In genomic region chr6:3742426-3743344, GRCh38 we compare ENCODE assay signal across 8 cellular contexts. TPM values are rescaled to one million over a fixed set of nuclear protein-coding genes. Genes with fewer than 3 reads are reported as not detected.
DNase-seq lines count a peak whose midpoint lies in the region; ATAC-seq, FAIRE-seq and TF ChIP-seq lines count a peak whose summit lies in the region.

No MANE protein-coding gene starts in this region.

- BruUV-seq in HepG2 (replicated peaks; lab: Mats Ljungman, UMichigan) = no TSS peak

- CTCF ChIA-PET in HepG2 (lab: Yijun Ruan, JAX; ENCODE audit: low intra/inter-chr PET ratio, low total read pairs) = interaction anchor here (0.7 to 3.5 kb wide), 12 partner anchors 10 to 463 kb away, joined by 3 to 45 read pairs (median 6); partner anchors contain the start of gene FAM50B

- POLR2A ChIA-PET in HepG2 (lab: Yijun Ruan, JAX) = interaction anchor here (1.0 to 1.9 kb wide), 7 partner anchors 55 to 279 kb away, joined by 3 to 7 read pairs (median 6); a partner anchor contains a TSS

- peaks cover 70% of the 10 kb centered on the region for H3K4me1 ChIP-seq in HepG2 (ENCODE audit: insufficient read depth, low read length)

- no peak for TF ChIP-seq POLR2A in HepG2 (IDR thresholded peaks at IDR 0.05; ENCODE audit: insufficient read depth in 1 of 2, low read depth in 2 of 2, low read length in 2 of 2)

- peak overlapping the region; percentile 9; the same call in 1 of the 2 replicates for H3K9ac ChIP-seq in HepG2 (ENCODE audit: insufficient read depth, low read depth, low read length)

- ATAC-seq in HG02981 (IDR thresholded peaks at IDR 0.05; ENCODE audit: unreplicated experiment) = peak; percentile 45
- ATAC-seq in HepG2 = peak; percentile 85

- peak overlapping the region; percentile 57 for H3K27ac ChIP-seq in HepG2 (ENCODE audit: extremely low read length, insufficient read depth, low read length)

- DNase-seq in NCI-H446 (lab: John Stamatoyannopoulos, UW) (peak; percentile 38 to 71), NCI-H446 treated with DMSO at 0.1 percent for 48 hours (lab: John Stamatoyannopoulos, UW) (no peak), NCI-H2227 treated with DMSO at 0.1 percent for 48 hours (lab: John Stamatoyannopoulos, UW) (peak; percentile 82), chondrocyte (ENCODE audit: low spot score) (peak; percentile 74), HepG2 (ENCODE audit: low spot score) (peak; percentile 78)
- peak; percentile 90 to 93 for DNase-seq in activated CD4-positive, alpha-beta T cell treated with anti-CD3 and anti-CD28 coated beads for 24 hours (ENCODE audit: low read depth in 2 of 2)
- peak; percentile 89 to 96 for DNase-seq in stimulated activated CD4-positive, alpha-beta T cell treated with anti-CD3 and anti-CD28 coated beads, Interleukin-2, amount 100 ng/mL, for 48 hours

- H3K9me3 Mint-ChIP-seq in chondrocyte (ENCODE audit: low read depth) = no peaks in the 10 kb centered on the region

- H3K79me2 ChIP-seq in HepG2 (ENCODE audit: insufficient read depth, low read length) = peaks cover 74% of the 10 kb centered on the region

- intact Hi-C loops in HepG2 (cut with micrococcal nuclease; ENCODE audit: unreplicated experiment) = loop anchor here (1.0 to 2.0 kb wide), 5 partner anchors 142 to 266 kb away; no protein-coding TSS in a partner anchor

- TF ChIP-seq RAD21 in HepG2 (CRISPR knock-in tag; IDR thresholded peaks at IDR 0.05) = peak; percentile 97

- H3K36me3 Mint-ChIP-seq in chondrocyte (ENCODE audit: low read depth) = peaks cover 35% of the 10 kb centered on the region

- TF ChIP-seq EP300 in HepG2 (IDR thresholded peaks at IDR 0.05; ENCODE audit: low read depth in 2 of 2, low read length in 2 of 2) = 0 out of 4 replicates have a peak, but pooled peaks of 1 of the 2 experiments have one; percentile 32
- peak; percentile 35; the same call in 1 of the 2 replicates for TF ChIP-seq EP300 in HepG2 (CRISPR knock-in tag; IDR thresholded peaks at IDR 0.05; ENCODE audit: borderline replicate concordance)

- H4K20me1 ChIP-seq in HepG2 (ENCODE audit: insufficient read depth, low read length) = peaks cover 67% of the 10 kb centered on the region

- TF ChIP-seq CTCF in chondrocyte (IDR thresholded peaks at IDR 0.05) (peak; percentile 99), HepG2 (CRISPR knock-in tag; IDR thresholded peaks at IDR 0.05) (peak; percentile 98)

- peak overlapping the region; percentile 65 for H3K4me3 Mint-ChIP-seq in chondrocyte (ENCODE audit: unreplicated experiment)

- WGBS in HepG2 (ENCODE audit: low lambda C conversion rate) = 3% methylated on average over 36 of the region's 37 CpGs

- no peaks in the 10 kb centered on the region for H3K27me3 Mint-ChIP-seq in chondrocyte (ENCODE audit: low read depth)

- peaks cover 21 to 41% of the 10 kb centered on the region in 2 experiments for H3K36me3 ChIP-seq in HepG2 (replicated peaks in 1 of 2; ENCODE audit: control insufficient read depth in 1 of 2, insufficient read depth in 2 of 2, low read length in 2 of 2)

- no peaks in the 10 kb centered on the region for H3K27me3 ChIP-seq in HepG2 (ENCODE audit: control insufficient read depth in 1 of 2, insufficient read depth in 2 of 2, low read length in 2 of 2)

- peak overlapping the region; percentile 39 to 60 (median 51) for H3K4me3 ChIP-seq in HepG2 (replicated peaks in 1 of 3; ENCODE audit: insufficient read depth in 1 of 3, low read depth in 2 of 3, low read length in 3 of 3)

- no peak overlapping the region for H2AFZ ChIP-seq in HepG2 (ENCODE audit: low read length)

- H3K27ac Mint-ChIP-seq in chondrocyte (ENCODE audit: unreplicated experiment) = peak overlapping the region; percentile 91

- peaks cover 100% of the 10 kb centered on the region for H3K4me1 Mint-ChIP-seq in chondrocyte (ENCODE audit: low read depth)

- in situ Hi-C loops in HepG2 (cut with HindIII; ENCODE audit: extremely low pct_ligation_motif_present, low pct_unique_long_range_greater_than_20kb) = loop anchor here (5.0 kb wide), 2 partner anchors 185 to 250 kb away; no protein-coding TSS in a partner anchor

- peak; percentile 92 for FAIRE-seq in HepG2 (lab: Jason Lieb, UNC)

- H3K9me3 ChIP-seq in HepG2 (ENCODE audit: low read length) = no peaks in the 10 kb centered on the region

- peak overlapping the region; percentile 75 for H3K4me2 ChIP-seq in HepG2 (ENCODE audit: low read depth, low read length)

TF ChIP-seq in HepG2, 621 proteins besides CTCF, POLR2A, EP300 and RAD21 (continues in another document):
- no peak for TF ChIP-seq BORCS8-MEF2B (CRISPR knock-in tag; IDR thresholded peaks at IDR 0.05)
- no peak for TF ChIP-seq NR1H2 (CRISPR knock-in tag; IDR thresholded peaks at IDR 0.05; ENCODE audit: borderline replicate concordance, low read depth)
- peak; percentile 76 for TF ChIP-seq RARA (CRISPR knock-in tag; IDR thresholded peaks at IDR 0.05)
- TF ChIP-seq PHF5A (CRISPR knock-in tag; IDR thresholded peaks at IDR 0.05; ENCODE audit: low read depth, unreplicated experiment) = peak; percentile 76
- TF ChIP-seq RELA (CRISPR knock-in tag; IDR thresholded peaks at IDR 0.05) = 0 out of 2 replicates have a peak, but pooled peaks have one; percentile 32
- no peak; the same call in 1 of the 2 replicates for TF ChIP-seq ZNF362 (CRISPR knock-in tag; IDR thresholded peaks at IDR 0.05; ENCODE audit: borderline replicate concordance)
- TF ChIP-seq HOXD1 (CRISPR knock-in tag; IDR thresholded peaks at IDR 0.05) = no peak
- no peak for TF ChIP-seq ADNP (CRISPR knock-in tag; IDR thresholded peaks at IDR 0.05)
- TF ChIP-seq MXD3 (CRISPR knock-in tag; IDR thresholded peaks at IDR 0.05) = no peak
- no peak; the same call in 1 of the 2 replicates for TF ChIP-seq ZNF280D (CRISPR knock-in tag; IDR thresholded peaks at IDR 0.05)

RNA-seq across cellular contexts. Expression of gene PXDC1, which starts 8.8 kb away (rescaled TPM):
- 191 to 231 TPM (median 222 TPM) in 3 replicates for total RNA-seq in chondrocyte
- 28.6 and 32.4 TPM in 2 replicates for total RNA-seq in HepG2 (2016; rRNA removed; fragmentation: Illumina TruSeq; extraction: Trizol)
- 21.2 and 24.5 TPM in 2 replicates for total RNA-seq in HepG2 (2016; cell fraction: cytosol; rRNA removed; fragmentation: Illumina TruSeq; extraction: Trizol; ENCODE audit: low read depth)
- 22.4 and 30.7 TPM in 2 replicates for total RNA-seq in HepG2 (2016; cell fraction: insoluble cytoplasmic fraction; rRNA removed; fragmentation: Illumina TruSeq; extraction: Trizol)
- 51.6 and 61.1 TPM in 2 replicates for total RNA-seq in HepG2 (2016; cell fraction: membrane; rRNA removed; fragmentation: Illumina TruSeq; extraction: Trizol)
- total RNA-seq in HepG2 (2016; cell fraction: nucleus; rRNA removed; fragmentation: Illumina TruSeq; extraction: Trizol) = 21.9 and 23.1 TPM in 2 replicates
- 34.7 and 36.2 TPM in 2 replicates for polyA plus RNA-seq in HepG2 (2011; rRNA removed)
- polyA plus RNA-seq in HepG2 (2011; cell fraction: cytosol; rRNA removed) = 22.9 and 28.7 TPM in 2 replicates
- polyA plus RNA-seq in HepG2 (2011; cell fraction: nucleus; rRNA removed) = 25.6 and 30.8 TPM in 2 replicates
- polyA plus RNA-seq in HepG2 (2012) = 41.2 and 50.7 TPM in 2 replicates
- polyA plus RNA-seq in HepG2 (2016; cell fraction: cytosol; fragmentation: Illumina TruSeq; extraction: Trizol; ENCODE audit: low read depth) = 23.8 and 29.3 TPM in 2 replicates
- 31.8 and 38.3 TPM in 2 replicates for polyA plus RNA-seq in HepG2 (2016; cell fraction: insoluble cytoplasmic fraction; fragmentation: Illumina TruSeq; extraction: Trizol; ENCODE audit: low read depth)
- 53.7 and 59.4 TPM in 2 replicates for polyA plus RNA-seq in HepG2 (2016; cell fraction: membrane; fragmentation: Illumina TruSeq; extraction: Trizol; ENCODE audit: low read depth)
- polyA plus RNA-seq in HepG2 (2016; cell fraction: nucleus; fragmentation: Illumina TruSeq; extraction: Trizol; ENCODE audit: insufficient read depth, low read depth) = 39.1 and 43.2 TPM in 2 replicates
- polyA minus RNA-seq in HepG2 (2011; rRNA and poly(A)+ RNA removed; ENCODE audit: low replicate concordance) = 3.0 and 49.7 TPM in 2 replicates
- 24.8 and 27.3 TPM in 2 replicates for polyA minus RNA-seq in HepG2 (2011; cell fraction: cytosol; rRNA and poly(A)+ RNA removed)
- 11.2 and 12.4 TPM in 2 replicates for polyA minus RNA-seq in HepG2 (2011; cell fraction: nucleus; rRNA and poly(A)+ RNA removed)
